18 cellular contexts compared by ENCODE assay signal in genomic region chr9:127132375-127132774, GRCh38. TPM values are rescaled to one million over a fixed set of nuclear protein-coding genes. Genes with fewer than 3 reads are reported as not detected.
A peak's percentile ranks its signal among the peaks of the same experiment; 100 is the strongest.
DNase-seq lines count a peak whose midpoint lies in the region; ATAC-seq and TF ChIP-seq lines count a peak whose summit lies in the region.
"Had no signal": no experiment of that assay in that cellular context is flagged by ENCODE, and none has a peak within 500 bp of the region (broad histone marks: within the 10 kb centered on the region; RNA-seq: fewer than 3 reads in every experiment).

No MANE protein-coding gene starts in this region.

- peaks cover 36 to 51% of the 10 kb centered on the region in 2 experiments for H3K4me1 Mint-ChIP-seq in H9
- H3K4me1 Mint-ChIP-seq: activated B cell treated with CpG ODN at 0.5 μM for 24 hours; activated naive CD4-positive, alpha-beta T cell treated with anti-CD3 and anti-CD28 coated beads, Interleukin-2, amount 10 ng/mL, durations not matched to agents 7 days and 5 days; stimulated activated naive CD8-positive, alpha-beta T cell treated with anti-CD3 and anti-CD28 coated beads, Interleukin-15, amount 100 ng/mL, for 72 hours had no signal

- peak; percentile 24 for DNase-seq in H9
- DNase-seq in smooth muscle cell (lab: John Stamatoyannopoulos, UW; ENCODE audit: unreplicated experiment), result no peak
- no peak for DNase-seq in stimulated activated CD4-positive, alpha-beta T cell treated with anti-CD3 and anti-CD28 coated beads, Interleukin-15, amount 100 ng/mL, for 24 hours
- DNase-seq in NK-92 (lab: John Stamatoyannopoulos, UW; ENCODE audit: unreplicated experiment), result no peak
- DNase-seq in mucosa of descending colon, result no peak
- DNase-seq: activated B cell treated with CpG ODN at 0.5 μM for 24 hours; activated naive CD4-positive, alpha-beta T cell treated with anti-CD3 and anti-CD28 coated beads, Interleukin-2, amount 10 ng/mL, durations not matched to agents 7 days and 5 days; BE2C; central memory CD4-positive, alpha-beta T cell; H7; NCI-H446 treated with DMSO at 0.1 percent for 48 hours; nephron progenitor cell; stimulated activated naive CD8-positive, alpha-beta T cell treated with anti-CD3 and anti-CD28 coated beads, Interleukin-15, amount 100 ng/mL, for 72 hours had no signal

- no peaks in the 10 kb centered on the region for H3K36me3 Mint-ChIP-seq in H9 (ENCODE audit: insufficient read depth in 1 of 3, low read depth in 3 of 3)
- H3K36me3 Mint-ChIP-seq: activated naive CD4-positive, alpha-beta T cell treated with anti-CD3 and anti-CD28 coated beads, Interleukin-2, amount 10 ng/mL, durations not matched to agents 7 days and 5 days had no signal

- H2BK120ac ChIP-seq in H9 (ENCODE audit: low read depth, low read length, poor library complexity, severe bottlenecking), result no peak overlapping the region

- H4K8ac ChIP-seq in H9 (replicated peaks; ENCODE audit: insufficient read length, low read depth, low read length), result no peak overlapping the region

- peaks cover 33% of the 10 kb centered on the region for H3F3A ChIP-seq in smooth muscle cell (ENCODE audit: low read depth)

- H2AFZ ChIP-seq in H9 (ENCODE audit: low read length) (no peak overlapping the region), smooth muscle cell (ENCODE audit: low read depth) (no peak overlapping the region)

- H3K4me2 ChIP-seq in H9 (ENCODE audit: insufficient read depth, insufficient read length, low read length) (no peak overlapping the region), smooth muscle cell (peak overlapping the region; percentile 71)

- H4K5ac ChIP-seq in H9 (ENCODE audit: insufficient read length, low read depth, low read length), result no peak overlapping the region

- no peak overlapping the region for H3K4me3 Mint-ChIP-seq in H9
- H3K4me3 Mint-ChIP-seq: activated B cell treated with CpG ODN at 0.5 μM for 24 hours; activated naive CD4-positive, alpha-beta T cell treated with anti-CD3 and anti-CD28 coated beads, Interleukin-2, amount 10 ng/mL, durations not matched to agents 7 days and 5 days; nephron progenitor cell; stimulated activated naive CD8-positive, alpha-beta T cell treated with anti-CD3 and anti-CD28 coated beads, Interleukin-15, amount 100 ng/mL, for 72 hours had no signal

- no peak overlapping the region for H3K14ac ChIP-seq in H9 (ENCODE audit: insufficient read depth, low read length)

- no peak overlapping the region for H3K27ac Mint-ChIP-seq in H9
- H3K27ac Mint-ChIP-seq: activated B cell treated with CpG ODN at 0.5 μM for 24 hours; activated naive CD4-positive, alpha-beta T cell treated with anti-CD3 and anti-CD28 coated beads, Interleukin-2, amount 10 ng/mL, durations not matched to agents 7 days and 5 days; nephron progenitor cell; stimulated activated naive CD8-positive, alpha-beta T cell treated with anti-CD3 and anti-CD28 coated beads, Interleukin-15, amount 100 ng/mL, for 72 hours had no signal

- no peaks in the 10 kb centered on the region for H3K36me3 ChIP-seq in smooth muscle cell (ENCODE audit: low read depth)
- no peaks in the 10 kb centered on the region for H3K36me3 ChIP-seq in mucosa of descending colon (ENCODE audit: low read depth)
- H3K36me3 ChIP-seq: BE2C, right lobe of liver had no signal

- no peak overlapping the region for H4K91ac ChIP-seq in H9 (ENCODE audit: insufficient read length, low read depth, low read length)

- H2BK20ac ChIP-seq in H9 (ENCODE audit: low read depth, low read length, poor library complexity, severe bottlenecking), result no peak overlapping the region

- H3K27ac ChIP-seq in H9 (ENCODE audit: insufficient read length, low read depth, low read length) (no peak overlapping the region), angular gyrus (ENCODE audit: low read depth, low read length) (peak overlapping the region; percentile 97), layer of hippocampus (ENCODE audit: low read depth, low read length) (peak overlapping the region; percentile 4), smooth muscle cell (ENCODE audit: low read depth) (peak overlapping the region; percentile 96)

- H2BK12ac ChIP-seq in H9 (ENCODE audit: insufficient read length, low read depth, low read length), result no peak overlapping the region

- no peak overlapping the region for H3K4ac ChIP-seq in H9 (ENCODE audit: low read depth, low read length)

- no peak overlapping the region for H2AK5ac ChIP-seq in H9 (ENCODE audit: insufficient read length, low read length)

- no peaks in the 10 kb centered on the region for H4K20me1 ChIP-seq in H9 (ENCODE audit: control insufficient read depth, insufficient read depth, insufficient read length)
- H4K20me1 ChIP-seq in smooth muscle cell (ENCODE audit: low read depth), result no peaks in the 10 kb centered on the region

- H3K79me1 ChIP-seq in H9 (ENCODE audit: insufficient read depth, low read depth, low read length, poor library complexity, severe bottlenecking), result no peaks in the 10 kb centered on the region

- H3K27me3 Mint-ChIP-seq in H9 (ENCODE audit: low read depth), result no peaks in the 10 kb centered on the region; the same call in 1 of the 2 replicates
- H3K27me3 Mint-ChIP-seq: activated B cell treated with CpG ODN at 0.5 μM for 24 hours had no signal

- H3K9me3 Mint-ChIP-seq in H9, result no peaks in the 10 kb centered on the region
- H3K9me3 Mint-ChIP-seq: activated B cell treated with CpG ODN at 0.5 μM for 24 hours; activated naive CD4-positive, alpha-beta T cell treated with anti-CD3 and anti-CD28 coated beads, Interleukin-2, amount 10 ng/mL, durations not matched to agents 7 days and 5 days; nephron progenitor cell; stimulated activated naive CD8-positive, alpha-beta T cell treated with anti-CD3 and anti-CD28 coated beads, Interleukin-15, amount 100 ng/mL, for 72 hours had no signal

- H2BK15ac ChIP-seq in H9 (ENCODE audit: low read depth, low read length), result no peak overlapping the region

- no peak overlapping the region for H3T11ph ChIP-seq in H9 (ENCODE audit: low read length)

- no peak overlapping the region for H3K9ac ChIP-seq in H9 (ENCODE audit: extremely low read depth, insufficient read length, low read length)
- peak overlapping the region; percentile 23 for H3K9ac ChIP-seq in smooth muscle cell (ENCODE audit: low read depth)

- intact Hi-C loops in mucosa of descending colon (cut with DNase I, micrococcal nuclease), result no loop called here

- H3K56ac ChIP-seq in H9 (ENCODE audit: insufficient read length, low read depth, low read length), result no peak overlapping the region

- H3K4me1 ChIP-seq in H9 (ENCODE audit: insufficient read depth, low read length), result peaks cover 2% of the 10 kb centered on the region; the same call in 1 of the 2 replicates
- peaks cover 27% of the 10 kb centered on the region for H3K4me1 ChIP-seq in smooth muscle cell (ENCODE audit: low read depth)
- H3K4me1 ChIP-seq in mucosa of descending colon (ENCODE audit: low read depth), result no peaks in the 10 kb centered on the region

- no peak overlapping the region for H3K18ac ChIP-seq in H9 (ENCODE audit: insufficient read length, low read depth, low read length)

- H3K79me2 ChIP-seq in H9 (ENCODE audit: insufficient read depth, low read length) (no peaks in the 10 kb centered on the region), smooth muscle cell (ENCODE audit: low read depth) (no peaks in the 10 kb centered on the region)

- no peak for TF ChIP-seq CTCF in H9 (conservative IDR thresholded peaks at IDR 0.05)
- TF ChIP-seq CTCF in smooth muscle cell (IDR thresholded peaks at IDR 0.05; ENCODE audit: borderline replicate concordance, insufficient read depth, poor library complexity, severe bottlenecking), result no peak
- TF ChIP-seq CTCF in mucosa of descending colon (IDR thresholded peaks at IDR 0.05), result no peak

- no CpG with 5 or more reads among the region's 4 CpGs for WGBS in H9 (ENCODE audit: extremely low coverage, insufficient read length, low lambda C conversion rate)
- WGBS in smooth muscle cell (ENCODE audit: low lambda C conversion rate), result 94% methylated on average over 4 of the region's 4 CpGs

- H3K4me3 ChIP-seq in smooth muscle cell (no peak overlapping the region), mucosa of descending colon (no peak overlapping the region)
- H3K4me3 ChIP-seq: K562, right lobe of liver had no signal

- H2BK5ac ChIP-seq in H9 (ENCODE audit: insufficient read length, low read length), result no peak overlapping the region

- H3K9me3 ChIP-seq in H9 (ENCODE audit: control insufficient read depth, low read depth, low read length) (no peaks in the 10 kb centered on the region), smooth muscle cell (replicated peaks; ENCODE audit: low read depth) (no peaks in the 10 kb centered on the region), mucosa of descending colon (no peaks in the 10 kb centered on the region)
- H3K9me3 ChIP-seq: BE2C, right lobe of liver had no signal

- no peak overlapping the region for H3K23ac ChIP-seq in H9 (ENCODE audit: insufficient read length, low read depth, low read length)

- ATAC-seq in GM18870 (IDR thresholded peaks at IDR 0.05; ENCODE audit: unreplicated experiment), result no peak
- no peak for ATAC-seq in mucosa of descending colon
- ATAC-seq: K562; stimulated activated naive CD8-positive, alpha-beta T cell treated with anti-CD3 and anti-CD28 coated beads, Interleukin-15, amount 100 ng/mL, for 72 hours had no signal

- H3K27me3 ChIP-seq in H9 (ENCODE audit: insufficient read depth, low read length) (no peaks in the 10 kb centered on the region), layer of hippocampus (ENCODE audit: control insufficient read depth, insufficient read depth, low read length) (no peaks in the 10 kb centered on the region), smooth muscle cell (ENCODE audit: low read depth) (no peaks in the 10 kb centered on the region)
- H3K27me3 ChIP-seq: BE2C, right lobe of liver had no signal

- H3K23me2 ChIP-seq in H9 (ENCODE audit: insufficient read length, low read depth, low read length, poor library complexity, severe bottlenecking), result no peaks in the 10 kb centered on the region

RNA-seq across cellular contexts. Expression of gene ANGPTL2, which starts 9.9 kb away (rescaled TPM):
- total RNA-seq in H9 (2021) (4.8 and 5.1 TPM in 2 replicates), smooth muscle cell (13.3 and 16.1 TPM in 2 replicates), mucosa of descending colon (10 to 100 TPM in 2 of 3 donors, 1 to 10 TPM in 1; 4.1 to 50.9 (median 11.6) TPM)
- 18.7 and 20.2 TPM in 2 replicates for polyA plus RNA-seq in smooth muscle cell
- total RNA-seq: activated B cell treated with CpG ODN at 0.5 μM for 24 hours, K562 had no signal
- polyA plus RNA-seq: K562 had no signal
